22 cellular contexts compared by ENCODE assay signal in genomic region chr5:76426391-76426802, GRCh38. TPM values are rescaled to one million over a fixed set of nuclear protein-coding genes. Genes with fewer than 3 reads are reported as not detected.
DNase-seq lines count a peak whose midpoint lies in the region; ATAC-seq and TF ChIP-seq lines count a peak whose summit lies in the region.
"Had no signal": no experiment of that assay in that cellular context is flagged by ENCODE, and none has a peak within 500 bp of the region (broad histone marks: within the 10 kb centered on the region; RNA-seq: fewer than 3 reads in every experiment).

No MANE protein-coding gene starts in this region.

- no peaks in the 10 kb centered on the region for H3K9me3 Mint-ChIP-seq in endodermal cell
- H3K9me3 Mint-ChIP-seq: activated T-cell treated with anti-CD3 and anti-CD28 coated beads, Interleukin-2, amount 50 U/mL, for 4 hours; naive B cell had no signal

- H3K27me3 ChIP-seq in cardiac muscle cell = no peaks in the 10 kb centered on the region
- H3K27me3 ChIP-seq in endodermal cell (ENCODE audit: control insufficient read depth, insufficient read depth, low read length, poor library complexity, severe bottlenecking) = no peaks in the 10 kb centered on the region
- no peaks in the 10 kb centered on the region for H3K27me3 ChIP-seq in tibial nerve
- H3K27me3 ChIP-seq: MG63 had no signal

- peaks cover 40% of the 10 kb centered on the region for H3K4me1 Mint-ChIP-seq in endodermal cell

- ATAC-seq in GM19467 (IDR thresholded peaks at IDR 0.05; ENCODE audit: unreplicated experiment) = no peak
- no peak for ATAC-seq in Right ventricle myocardium superior (ENCODE audit: poor library complexity)
- ATAC-seq: activated T-cell treated with anti-CD3 and anti-CD28 coated beads, Interleukin-2, amount 50 U/mL, for 4 hours; psoas muscle had no signal

- intact Hi-C loops in cardiac septum (cut with DNase I) (no loop called here), Right ventricle myocardium superior (cut with DNase I) (no loop called here)

- H3K4me1 ChIP-seq in cardiac muscle cell (ENCODE audit: low read depth) (peaks cover 14% of the 10 kb centered on the region), endodermal cell (ENCODE audit: control insufficient read depth, insufficient read depth, low read length) (no peaks in the 10 kb centered on the region), mesodermal cell (ENCODE audit: control insufficient read depth, insufficient read depth, low read length, poor library complexity, severe bottlenecking) (peaks cover 20% of the 10 kb centered on the region), tibial nerve (peaks cover 0 to 34% (median 9%) of the 10 kb centered on the region in 4 donors)
- H3K4me1 ChIP-seq: psoas muscle had no signal

- TF ChIP-seq EP300 in tibial nerve (IDR thresholded peaks at IDR 0.05) = no peak

- DNase-seq in cardiac muscle cell (ENCODE audit: low read depth in 1 of 2, low spot score in 1 of 2) = peak in 1 of 2 donors; percentile 37
- DNase-seq in cardiac septum (ENCODE audit: low spot score) = no peak
- DNase-seq in endodermal cell = peak; percentile 61
- no peak for DNase-seq in tibial nerve (ENCODE audit: low spot score in 2 of 2)
- no peak for DNase-seq in HT-29 (ENCODE audit: low spot score)
- no peak for DNase-seq in Right ventricle myocardium superior
- DNase-seq: 8988T; activated CD4-positive, alpha-beta memory T cell treated with anti-CD3 and anti-CD28 coated beads for 36 hours; activated T-cell treated with anti-CD3 and anti-CD28 coated beads, Interleukin-2, amount 50 U/mL, for 4 hours; central memory CD4-positive, alpha-beta T cell; effector memory CD4-positive, alpha-beta T cell; MG63; naive B cell; NCI-H1694; NCI-H2227 treated with DMSO at 0.1 percent for 48 hours; NK-92 treated with Interleukin-12 subunit alpha and Interleukin-12 subunit beta, amount 100 ng/mL, for 24 hours; psoas muscle; RPMI8226; stimulated activated CD4-positive, alpha-beta T cell treated with anti-CD3 and anti-CD28 coated beads, Interleukin-12 subunit alpha, Interleukin-12 subunit beta, amount 100 ng/mL, for 4 hours had no signal

- no peak for TF ChIP-seq CTCF in cardiac muscle cell (IDR thresholded peaks at IDR 0.05; ENCODE audit: low read depth, low read length)
- no peak for TF ChIP-seq CTCF in endodermal cell (conservative IDR thresholded peaks at IDR 0.05)
- TF ChIP-seq CTCF in tibial nerve (IDR thresholded peaks at IDR 0.05) = no peak

- peak overlapping the region; percentile 7 for H3K4me3 Mint-ChIP-seq in endodermal cell
- H3K4me3 Mint-ChIP-seq: activated CD4-positive, alpha-beta memory T cell treated with anti-CD3 and anti-CD28 coated beads for 36 hours; activated T-cell treated with anti-CD3 and anti-CD28 coated beads, Interleukin-2, amount 50 U/mL, for 4 hours; naive B cell had no signal

- 0 to 36% methylated on average over 1 to 6 of the region's 6 CpGs for WGBS in endodermal cell (ENCODE audit: insufficient coverage in 1 of 2, insufficient read length in 1 of 2), 2 experiments
- WGBS in mesodermal cell (ENCODE audit: insufficient coverage in 2 of 2), 2 experiments = 13 to 15% methylated on average over 1 to 4 of the region's 6 CpGs
- WGBS in tibial nerve, 2 donors = 37 to 45% methylated on average over 6 of the region's 6 CpGs

- no peak overlapping the region for H3K27ac Mint-ChIP-seq in endodermal cell
- H3K27ac Mint-ChIP-seq: activated CD4-positive, alpha-beta memory T cell treated with anti-CD3 and anti-CD28 coated beads for 36 hours had no signal

- no peak for TF ChIP-seq POLR2A in tibial nerve (IDR thresholded peaks at IDR 0.05)

- H3K4me3 ChIP-seq in cardiac muscle cell (no peak overlapping the region), endodermal cell (ENCODE audit: low read length) (no peak overlapping the region), mesodermal cell (ENCODE audit: extremely low read depth, insufficient read depth, low read length, poor library complexity, severe bottlenecking) (peak overlapping the region; percentile 2), tibial nerve (no peak overlapping the region)
- H3K4me3 ChIP-seq: MG63, psoas muscle, thoracic aorta had no signal

- no peaks in the 10 kb centered on the region for H3K9me3 ChIP-seq in cardiac muscle cell (ENCODE audit: low read depth)
- no peaks in the 10 kb centered on the region for H3K9me3 ChIP-seq in endodermal cell (ENCODE audit: control insufficient read depth, low read length)
- no peaks in the 10 kb centered on the region for H3K9me3 ChIP-seq in mesodermal cell (ENCODE audit: control insufficient read depth, low read length)
- no peaks in the 10 kb centered on the region for H3K9me3 ChIP-seq in tibial nerve
- H3K9me3 ChIP-seq: MG63, psoas muscle, thoracic aorta had no signal

- H3K9ac ChIP-seq in endodermal cell (ENCODE audit: extremely low read depth, low read length, poor library complexity, severe bottlenecking) = no peak overlapping the region

- no peaks in the 10 kb centered on the region for H3K36me3 Mint-ChIP-seq in endodermal cell (ENCODE audit: low read depth)
- H3K36me3 Mint-ChIP-seq: naive B cell had no signal

- no peaks in the 10 kb centered on the region for H3K36me3 ChIP-seq in cardiac muscle cell
- H3K36me3 ChIP-seq in endodermal cell (ENCODE audit: control insufficient read depth, insufficient read depth, low read length) = no peaks in the 10 kb centered on the region
- H3K36me3 ChIP-seq in mesodermal cell (ENCODE audit: control insufficient read depth, insufficient read depth, low read length) = no peaks in the 10 kb centered on the region
- no peaks in the 10 kb centered on the region for H3K36me3 ChIP-seq in tibial nerve
- H3K36me3 ChIP-seq: MG63, thoracic aorta had no signal

- H3K27ac ChIP-seq in cardiac muscle cell = peak overlapping the region; percentile 61
- H3K27ac ChIP-seq in endodermal cell (ENCODE audit: low read depth, low read length) = peak overlapping the region; percentile 84
- peak overlapping the region; percentile 49 for H3K27ac ChIP-seq in mesodermal cell (ENCODE audit: low read depth, low read length, severe bottlenecking)
- H3K27ac ChIP-seq in tibial nerve = no peak overlapping the region
- H3K27ac ChIP-seq: psoas muscle, thoracic aorta had no signal

- peaks cover 10% of the 10 kb centered on the region for H3K27me3 Mint-ChIP-seq in endodermal cell (ENCODE audit: insufficient read depth)
- H3K27me3 Mint-ChIP-seq: activated CD4-positive, alpha-beta memory T cell treated with anti-CD3 and anti-CD28 coated beads for 36 hours; naive B cell had no signal

RNA-seq across cellular contexts. Expression of gene IQGAP2, which starts 23.3 kb away (rescaled TPM):
- 8.7 and 10.8 TPM in 2 replicates for total RNA-seq in cardiac muscle cell
- 4.1 and 5.6 TPM in 2 replicates for polyA plus RNA-seq in cardiac muscle cell
- 7.9 TPM for total RNA-seq in cardiac septum
- total RNA-seq in endodermal cell = 10 to 100 TPM in 1 of 2 donors, 1 to 10 TPM in 1; 8.3 to 19.4 TPM
- polyA plus RNA-seq in endodermal cell (2013, experiment 1 of 2) = 19.4 TPM
- 17.3 TPM for polyA plus RNA-seq in endodermal cell (2013, experiment 2 of 2)
- polyA plus RNA-seq in mesodermal cell (2013, experiment 1 of 2) = 11.5 TPM
- 9.9 TPM for polyA plus RNA-seq in mesodermal cell (2013, experiment 2 of 2)
- 10 to 100 TPM; 42.8 to 58.2 (median 52.3) TPM for total RNA-seq in tibial nerve
- 18.6 and 19.4 TPM in 2 replicates for total RNA-seq in HT-29 (2014; rRNA removed; shearing (Covaris generic))
- total RNA-seq in Right ventricle myocardium superior = 4.2 TPM

Comparison
In these comparisons a context has a peak if more than half of its experiments do, and no peak if none do; other contexts are left out.
1. H3K27ac ChIP-seq: peak in cardiac muscle cell (single experiment), endodermal cell (single experiment) and mesodermal cell (single experiment); none in tibial nerve (0 of 4).